In the genomic region with DNA sequence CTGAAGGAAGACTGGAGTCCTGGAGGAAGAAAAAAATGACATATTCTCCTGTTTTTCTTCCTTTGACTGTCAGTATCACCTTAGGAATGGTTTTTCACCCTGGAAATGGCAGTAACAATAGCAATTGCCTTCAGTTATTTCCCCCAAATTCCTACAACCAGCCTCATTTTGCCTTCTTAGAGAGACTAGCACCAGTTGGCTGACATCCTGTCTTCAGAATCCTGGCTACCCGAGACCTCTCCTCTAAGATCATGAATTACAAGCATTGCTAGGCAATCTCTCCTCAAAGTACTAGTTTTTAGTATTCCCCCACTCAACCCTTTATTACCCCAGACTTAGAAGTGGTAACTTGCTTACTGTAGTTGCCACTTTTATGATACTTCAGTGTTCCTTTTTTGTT, we compare ENCODE assay signal across 16 cellular contexts. TPM values are rescaled to one million over a fixed set of nuclear protein-coding genes. Genes with fewer than 3 reads are reported as not detected.
DNase-seq lines count a peak whose midpoint lies in the region; ATAC-seq, FAIRE-seq and TF ChIP-seq lines count a peak whose summit lies in the region.
"Had no signal": no experiment of that assay in that cellular context is flagged by ENCODE, and none has a peak within 500 bp of the region (broad histone marks: within the 10 kb centered on the region; RNA-seq: fewer than 3 reads in every experiment).

No MANE protein-coding gene starts in this region.

- no peak overlapping the region for H2BK20ac ChIP-seq in H1 (ENCODE audit: low read length)

- WGBS in H1 (ENCODE audit: extremely low coverage in 1 of 2, insufficient coverage in 1 of 2, insufficient read length in 1 of 2, insufficient replicate concordance in 2 of 2, low coverage in 1 of 2, low lambda C conversion rate in 2 of 2, missing lambda C conversion rate in 1 of 2), 2 experiments: 64% methylated on average over 1 of the region's 1 CpG; no CpG with 5 or more reads in 1 of the 2 experiments
- WGBS in iPS DF 6.9 (ENCODE audit: insufficient coverage, insufficient read length): no CpG with 5 or more reads among the region's 1 CpG
- no CpG with 5 or more reads among the region's 1 CpG for WGBS in neuronal stem cell (ENCODE audit: extremely low coverage in 2 of 2, insufficient read length in 2 of 2, insufficient replicate concordance in 1 of 2), 2 donors

- no peak overlapping the region for H3K27ac ChIP-seq in H1 (ENCODE audit: low read depth, low read length)
- H3K27ac ChIP-seq in iPS DF 6.9 (ENCODE audit: low read length): no peak overlapping the region
- no peak overlapping the region for H3K27ac ChIP-seq in neuronal stem cell (replicated peaks; ENCODE audit: low read length)
- H3K27ac ChIP-seq: 22Rv1, GM23248 had no signal

- H4K8ac ChIP-seq in H1 (ENCODE audit: extremely low read depth, insufficient read depth, low read length) (no peak overlapping the region), neuronal stem cell (ENCODE audit: low read depth, low read length) (no peak overlapping the region)

- H3K18ac ChIP-seq in H1 (ENCODE audit: extremely low read depth, low read length) (no peak overlapping the region), neuronal stem cell (ENCODE audit: low read length) (no peak overlapping the region)

- H3K36me3 ChIP-seq in H1 (ENCODE audit: control insufficient read depth in 2 of 4, insufficient read depth in 4 of 4, low read length in 3 of 4): no peaks in the 10 kb centered on the region
- no peaks in the 10 kb centered on the region for H3K36me3 ChIP-seq in iPS DF 6.9 (ENCODE audit: control insufficient read depth, insufficient read depth, low read length)
- no peaks in the 10 kb centered on the region for H3K36me3 ChIP-seq in neuronal stem cell (replicated peaks in 1 of 2; ENCODE audit: control insufficient read depth in 2 of 2, insufficient read depth in 2 of 2, low read length in 2 of 2)

- H2BK15ac ChIP-seq in H1 (ENCODE audit: low read length) (no peak overlapping the region), neuronal stem cell (ENCODE audit: low read length) (no peak overlapping the region)

- no peak for TF ChIP-seq EP300 in H1 (IDR thresholded peaks at IDR 0.05; ENCODE audit: borderline replicate concordance in 1 of 2, low read depth in 2 of 2, low read length in 2 of 2)

- no peaks in the 10 kb centered on the region for H3K9me3 ChIP-seq in H1 (ENCODE audit: insufficient read depth in 2 of 2, low read depth in 1 of 2, low read length in 1 of 2)
- H3K9me3 ChIP-seq in iPS DF 6.9 (ENCODE audit: control insufficient read depth, insufficient read depth, low read length): no peaks in the 10 kb centered on the region
- no peaks in the 10 kb centered on the region for H3K9me3 ChIP-seq in neuronal stem cell (replicated peaks in 1 of 2; ENCODE audit: control insufficient read depth in 2 of 2, insufficient read depth in 1 of 2, low read depth in 1 of 2, low read length in 2 of 2)
- H3K9me3 ChIP-seq: Caco-2 had no signal

- H4K5ac ChIP-seq in H1 (ENCODE audit: insufficient read length, low read depth, low read length): no peak overlapping the region

- H3K56ac ChIP-seq in H1 (replicated peaks; ENCODE audit: insufficient read length, low read depth, low read length): no peak overlapping the region

- H2BK5ac ChIP-seq in H1 (ENCODE audit: low read depth, low read length): no peak overlapping the region
- no peak overlapping the region for H2BK5ac ChIP-seq in neuronal stem cell (ENCODE audit: low read length)

- no peaks in the 10 kb centered on the region for H3K79me2 ChIP-seq in H1 (ENCODE audit: control insufficient read depth in 1 of 2, insufficient read depth in 2 of 2, low read length in 2 of 2)

- H3K9ac ChIP-seq in H1 (replicated peaks in 1 of 4; ENCODE audit: extremely low read depth in 1 of 4, low read depth in 3 of 4, low read length in 3 of 4) (no peak overlapping the region), neuronal stem cell (ENCODE audit: low read depth, low read length, poor library complexity) (no peak overlapping the region)
- H3K9ac ChIP-seq: GM23248 had no signal

- no peak overlapping the region for H3K23ac ChIP-seq in H1 (ENCODE audit: insufficient read length)
- H3K23ac ChIP-seq in neuronal stem cell (ENCODE audit: low read depth, low read length, poor library complexity): no peak overlapping the region

- DNase-seq in G401 (ENCODE audit: low spot score) (peak; percentile 42), H1 (ENCODE audit: low read depth in 1 of 2, low spot score in 2 of 2) (no peak), iPS DF 6.9 (ENCODE audit: low read depth, low spot score) (peak; percentile 11), neuronal stem cell (ENCODE audit: low spot score) (no peak), islet precursor cell (no peak)
- DNase-seq: Caco-2; CD8-positive, alpha-beta memory T cell; GM23248; H9 had no signal

- no peak overlapping the region for H2BK12ac ChIP-seq in H1 (ENCODE audit: low read depth, low read length)
- no peak overlapping the region for H2BK12ac ChIP-seq in neuronal stem cell (ENCODE audit: low read length)

- H3K14ac ChIP-seq in H1 (ENCODE audit: insufficient read length) (no peak overlapping the region), neuronal stem cell (ENCODE audit: low read length) (no peak overlapping the region)

- H3K27me3 ChIP-seq in H1 (replicated peaks in 1 of 4; ENCODE audit: control insufficient read depth in 3 of 4, extremely low read depth in 1 of 4, insufficient read depth in 3 of 4, low read length in 3 of 4) (no peaks in the 10 kb centered on the region), iPS DF 6.9 (ENCODE audit: control insufficient read depth, insufficient read depth, low read length) (no peaks in the 10 kb centered on the region), neuronal stem cell (ENCODE audit: control insufficient read depth in 3 of 3, insufficient read depth in 3 of 3, low read depth in 1 of 3, low read length in 3 of 3) (no peaks in the 10 kb centered on the region)

- H3K4me2 ChIP-seq in H1 (ENCODE audit: insufficient read depth in 1 of 2, low read depth in 2 of 2, low read length in 2 of 2) (no peak overlapping the region), neuronal stem cell (ENCODE audit: insufficient read depth, low read length, poor library complexity, severe bottlenecking) (no peak overlapping the region)

- H4K91ac ChIP-seq in H1 (replicated peaks; ENCODE audit: insufficient read length, low read length): no peak overlapping the region
- no peak overlapping the region for H4K91ac ChIP-seq in neuronal stem cell (ENCODE audit: low read depth, low read length, poor library complexity)

- no peak overlapping the region for H3K4ac ChIP-seq in H1 (replicated peaks; ENCODE audit: insufficient read length, low read depth, low read length)
- no peak overlapping the region for H3K4ac ChIP-seq in neuronal stem cell (ENCODE audit: low read length)

- no peak overlapping the region for H2BK120ac ChIP-seq in H1 (replicated peaks; ENCODE audit: low read depth, low read length)
- no peak overlapping the region for H2BK120ac ChIP-seq in neuronal stem cell (ENCODE audit: low read depth, low read length)

- ATAC-seq in GM19351 (IDR thresholded peaks at IDR 0.05; ENCODE audit: unreplicated experiment): no peak
- ATAC-seq in HG03457 (IDR thresholded peaks at IDR 0.05; ENCODE audit: unreplicated experiment): no peak

- H2AK5ac ChIP-seq in H1 (ENCODE audit: low read depth, low read length) (no peak overlapping the region), neuronal stem cell (ENCODE audit: low read depth, low read length) (no peak overlapping the region)

- in situ Hi-C loops in G401 (cut with HindIII; ENCODE audit: low sequenced_read_pairs): no loop called here

- H3K23me2 ChIP-seq in H1 (ENCODE audit: low read depth, low read length): no peaks in the 10 kb centered on the region

- TF ChIP-seq RAD21 in H1 (IDR thresholded peaks at IDR 0.05 in 1 of 2, conservative IDR thresholded peaks at IDR 0.05 in 1 of 2; ENCODE audit: low read depth in 2 of 2, low read length in 2 of 2): no peak

- H3K79me1 ChIP-seq in H1 (ENCODE audit: low read depth, low read length) (no peaks in the 10 kb centered on the region), neuronal stem cell (ENCODE audit: low read depth, low read length) (no peaks in the 10 kb centered on the region)

- H3K4me1 ChIP-seq in H1 (replicated peaks in 1 of 4; ENCODE audit: control insufficient read depth in 3 of 4, insufficient read depth in 4 of 4, low read length in 3 of 4) (no peaks in the 10 kb centered on the region; a peak in 1 of 7 replicates), iPS DF 6.9 (ENCODE audit: control insufficient read depth, insufficient read depth, low read length) (no peaks in the 10 kb centered on the region; the same call in 1 of the 2 replicates), neuronal stem cell (ENCODE audit: control insufficient read depth in 2 of 2, insufficient read depth in 1 of 2, low read depth in 1 of 2, low read length in 2 of 2) (no peaks in the 10 kb centered on the region)
- H3K4me1 ChIP-seq: Caco-2 had no signal

- no peak for TF ChIP-seq CTCF in H1 (IDR thresholded peaks at IDR 0.05; ENCODE audit: control extremely low read depth in 1 of 3, insufficient read depth in 1 of 3, low read depth in 1 of 3, low read length in 3 of 3)

- H4K20me1 ChIP-seq in H1 (replicated peaks in 1 of 2; ENCODE audit: control insufficient read depth in 1 of 2, insufficient read depth in 2 of 2, low read length in 2 of 2): no peaks in the 10 kb centered on the region

- H2AFZ ChIP-seq in H1 (ENCODE audit: low read length) (peak overlapping the region; percentile 94), neuronal stem cell (ENCODE audit: low read length) (peak overlapping the region; percentile 57)
- H2AFZ ChIP-seq: GM23248 had no signal

- no peak for TF ChIP-seq POLR2A in H1 (IDR thresholded peaks at IDR 0.05; ENCODE audit: control extremely low read depth in 1 of 2, low read depth in 2 of 2, low read length in 2 of 2)

- CTCF ChIA-PET in H1 (lab: Charles Lee; ENCODE audit: partially characterized antibody): interaction anchor here (1.0 to 1.2 kb wide), 2 partner anchors 141 to 254 kb away, joined by 4 to 6 read pairs; no protein-coding TSS in a partner anchor

- FAIRE-seq in H1 (lab: Jason Lieb, UNC): no peak
- FAIRE-seq: HepG2, HTR-8/SVneo had no signal

- H3K4me3 ChIP-seq in H1 (ENCODE audit: extremely low read depth in 1 of 4, insufficient read depth in 2 of 4, low read depth in 3 of 4, low read length in 4 of 4) (no peak overlapping the region), iPS DF 6.9 (ENCODE audit: low read length) (no peak overlapping the region), neuronal stem cell (ENCODE audit: low read length in 2 of 2) (no peak overlapping the region)
- H3K4me3 ChIP-seq: GM23248 had no signal

- POLR2A ChIA-PET in H1 (lab: Charles Lee; ENCODE audit: partially characterized antibody): interaction anchor here (1.4 kb wide), 1 partner anchor 14 kb away, joined by 3 read pairs; no protein-coding TSS in a partner anchor

RNA-seq across cellular contexts. Expression of a gene that starts 53.4 kb away (rescaled TPM):
- total RNA-seq in G401 (2014; rRNA removed; shearing (Covaris generic)): not detected in 2 replicates
- not detected in 2 replicates for total RNA-seq in H1 (2021; fragmentation: NEBNext Ultra II Directional; extraction: Animal tissue kit (Norgen Biotek cat#: 25700))
- not detected in 2 replicates for polyA plus RNA-seq in H1 (2011; rRNA removed)
- not detected for polyA plus RNA-seq in H1 (2011; cell fraction: cytosol; rRNA removed)
- not detected for polyA plus RNA-seq in H1 (2011; cell fraction: nucleus; rRNA removed)
- polyA plus RNA-seq in H1 (2012, experiment 1 of 2): not detected in 4 replicates
- polyA plus RNA-seq in H1 (2012, experiment 2 of 2): not detected
- not detected for polyA plus RNA-seq in H1 (2013, experiment 1 of 2)
- polyA plus RNA-seq in H1 (2013, experiment 2 of 2): not detected
- polyA minus RNA-seq in H1 (2011; rRNA and poly(A)+ RNA removed): not detected in 2 replicates
- polyA minus RNA-seq in H1 (2011; cell fraction: cytosol; rRNA and poly(A)+ RNA removed): not detected
- polyA minus RNA-seq in H1 (2011; cell fraction: nucleus; rRNA and poly(A)+ RNA removed): not detected
- not detected for polyA plus RNA-seq in neuronal stem cell (2013, experiment 1 of 2)
- not detected for polyA plus RNA-seq in neuronal stem cell (2013, experiment 2 of 2)
- total RNA-seq: A673; Caco-2; CD8-positive, alpha-beta memory T cell; GM23248; H9; HepG2 had no signal
- polyA plus RNA-seq: BJ; CD8-positive, alpha-beta memory T cell; GM23248; HepG2 had no signal

RNA-seq across cellular contexts. Expression of a gene that starts 55.8 kb away (rescaled TPM):
- 0.25 and 0.31 TPM in 2 replicates for total RNA-seq in G401 (2014; rRNA removed; shearing (Covaris generic))
- total RNA-seq in H1 (2021; fragmentation: NEBNext Ultra II Directional; extraction: Animal tissue kit (Norgen Biotek cat#: 25700)): 19.7 and 22.3 TPM in 2 replicates
- 4.4 and 8.9 TPM in 2 replicates for polyA plus RNA-seq in H1 (2011; rRNA removed)
- 10.5 TPM for polyA plus RNA-seq in H1 (2011; cell fraction: cytosol; rRNA removed)
- 4.4 TPM for polyA plus RNA-seq in H1 (2011; cell fraction: nucleus; rRNA removed)
- polyA plus RNA-seq in H1 (2012, experiment 1 of 2): 11.3 to 24.6 TPM (median 15.5 TPM) in 4 replicates
- 1.9 TPM for polyA plus RNA-seq in H1 (2012, experiment 2 of 2)
- polyA plus RNA-seq in H1 (2013, experiment 1 of 2): 9.0 TPM
- 9.6 TPM for polyA plus RNA-seq in H1 (2013, experiment 2 of 2)
- 29.6 and 30.5 TPM in 2 replicates for polyA minus RNA-seq in H1 (2011; rRNA and poly(A)+ RNA removed)
- polyA minus RNA-seq in H1 (2011; cell fraction: cytosol; rRNA and poly(A)+ RNA removed): 13.3 TPM
- 32.6 TPM for polyA minus RNA-seq in H1 (2011; cell fraction: nucleus; rRNA and poly(A)+ RNA removed)
- polyA plus RNA-seq in neuronal stem cell (2013, experiment 1 of 2): 6.2 TPM
- 6.0 TPM for polyA plus RNA-seq in neuronal stem cell (2013, experiment 2 of 2)
- total RNA-seq: CD8-positive, alpha-beta memory T cell had no signal
- polyA plus RNA-seq: CD8-positive, alpha-beta memory T cell had no signal

Comparison
In these comparisons a context has a peak if more than half of its experiments do, and no peak if none do; other contexts are left out.
1. DNase-seq: peak in G401 (single experiment) and iPS DF 6.9 (single experiment); none in H1 (0 of 2), neuronal stem cell (single experiment) and islet precursor cell (single experiment).
2. RNA of a gene that starts 55.8 kb away (total RNA-seq): 19.7 to 22.3 TPM in H1; 0.25 to 0.31 TPM in G401; every median in the first group is over 10 times any median in the second.